Comparison of ENCODE assay signal across 22 cellular contexts in genomic region chr18:26747131-26747475, GRCh38.
A peak's percentile ranks its signal among the peaks of the same experiment; 100 is the strongest.
DNase-seq lines count a peak whose midpoint lies in the region; ATAC-seq and TF ChIP-seq lines count a peak whose summit lies in the region.
"Had no signal": no experiment of that assay in that cellular context is flagged by ENCODE, and none has a peak within 500 bp of the region (broad histone marks: within the 10 kb centered on the region; RNA-seq: fewer than 3 reads in every experiment).

No MANE protein-coding gene starts in this region.

- H3K9me3 Mint-ChIP-seq in osteocyte (ENCODE audit: unreplicated experiment), result no peaks in the 10 kb centered on the region
- peaks cover 3 to 16% of the 10 kb centered on the region in 2 donors for H3K9me3 Mint-ChIP-seq in effector memory CD8-positive, alpha-beta T cell
- H3K9me3 Mint-ChIP-seq: activated naive CD4-positive, alpha-beta T cell treated with anti-CD3 and anti-CD28 coated beads, Interleukin-2, amount 50 U/mL, for 72 hours; activated T-cell treated with anti-CD3 and anti-CD28 coated beads, Interleukin-2, amount 50 U/mL, for 24 hours; endodermal cell had no signal

- H3K4me1 Mint-ChIP-seq in osteocyte (ENCODE audit: unreplicated experiment), result peaks cover 38% of the 10 kb centered on the region
- no peaks in the 10 kb centered on the region for H3K4me1 Mint-ChIP-seq in effector memory CD8-positive, alpha-beta T cell (ENCODE audit: low read depth in 2 of 2)
- H3K4me1 Mint-ChIP-seq: immature natural killer cell had no signal

- TF ChIP-seq CTCF in epithelial cell of esophagus (IDR thresholded peaks at IDR 0.05; ENCODE audit: insufficient read depth, low read depth, low read length, missing control alignments) (no peak), osteocyte (IDR thresholded peaks at IDR 0.05) (no peak)

- H3K27ac Mint-ChIP-seq in osteocyte (ENCODE audit: unreplicated experiment), result peak overlapping the region; percentile 89
- no peak overlapping the region for H3K27ac Mint-ChIP-seq in effector memory CD8-positive, alpha-beta T cell
- H3K27ac Mint-ChIP-seq: activated naive CD4-positive, alpha-beta T cell treated with anti-CD3 and anti-CD28 coated beads, Interleukin-2, amount 50 U/mL, for 72 hours; activated T-cell treated with anti-CD3 and anti-CD28 coated beads, Interleukin-2, amount 50 U/mL, for 24 hours; endodermal cell; immature natural killer cell; mesothelial cell of epicardium had no signal

- H3K27me3 Mint-ChIP-seq in osteocyte (ENCODE audit: unreplicated experiment), result no peaks in the 10 kb centered on the region
- H3K27me3 Mint-ChIP-seq in effector memory CD8-positive, alpha-beta T cell, result no peaks in the 10 kb centered on the region
- H3K27me3 Mint-ChIP-seq: activated T-cell treated with anti-CD3 and anti-CD28 coated beads, Interleukin-2, amount 50 U/mL, for 24 hours had no signal

- ATAC-seq in effector memory CD8-positive, alpha-beta T cell (replicated peaks), result no peak
- ATAC-seq: activated naive CD4-positive, alpha-beta T cell treated with anti-CD3 and anti-CD28 coated beads, Interleukin-2, amount 50 U/mL, for 72 hours had no signal

- no peaks in the 10 kb centered on the region for H3K36me3 Mint-ChIP-seq in osteocyte (ENCODE audit: unreplicated experiment)
- H3K36me3 Mint-ChIP-seq in effector memory CD8-positive, alpha-beta T cell (ENCODE audit: insufficient read depth), result peaks cover 4% of the 10 kb centered on the region
- H3K36me3 Mint-ChIP-seq: activated naive CD4-positive, alpha-beta T cell treated with anti-CD3 and anti-CD28 coated beads, Interleukin-2, amount 50 U/mL, for 72 hours; mesothelial cell of epicardium had no signal

- peak; percentile 69 for DNase-seq in ELR (ENCODE audit: low read depth)
- peak; percentile 51 for DNase-seq in OCI-M1 (lab: John Stamatoyannopoulos, UW)
- peak; percentile 65 for DNase-seq in epithelial cell of esophagus (ENCODE audit: low read depth)
- no peak for DNase-seq in osteocyte (ENCODE audit: extremely low spot score, unreplicated experiment)
- DNase-seq in effector memory CD8-positive, alpha-beta T cell, result no peak
- no peak for DNase-seq in NK-92 (lab: John Stamatoyannopoulos, UW; ENCODE audit: unreplicated experiment)
- no peak for DNase-seq in T-helper 2 cell
- DNase-seq: activated CD4-positive, alpha-beta T cell treated with anti-CD3 and anti-CD28 coated beads, Interleukin-2, amount 50 U/mL, for 4 hours; activated T-cell treated with anti-CD3 and anti-CD28 coated beads, Interleukin-2, amount 50 U/mL, for 24 hours; C1 segment of cervical spinal cord; DND-41; endodermal cell; HCEC 1CT; immature natural killer cell; KG1; NCI-H1436; NCI-H510A treated with DMSO at 0.1 percent for 48 hours; occipital lobe; SHP77 treated with DMSO at 0.1 percent for 48 hours; stomach had no signal

- peak overlapping the region; percentile 6 for H3K4me3 Mint-ChIP-seq in osteocyte (ENCODE audit: unreplicated experiment)
- H3K4me3 Mint-ChIP-seq in effector memory CD8-positive, alpha-beta T cell, result no peak overlapping the region
- H3K4me3 Mint-ChIP-seq: activated T-cell treated with anti-CD3 and anti-CD28 coated beads, Interleukin-2, amount 50 U/mL, for 24 hours; endodermal cell; immature natural killer cell; mesothelial cell of epicardium had no signal

- no peak overlapping the region for H3K4me3 ChIP-seq in epithelial cell of esophagus (ENCODE audit: low read length)
- H3K4me3 ChIP-seq: stomach had no signal

Comparison
In these comparisons a context has a peak if more than half of its experiments do, and no peak if none do; other contexts are left out.
1. DNase-seq: peak in ELR (single experiment), OCI-M1 (single experiment) and epithelial cell of esophagus (single experiment); none in osteocyte (single experiment), effector memory CD8-positive, alpha-beta T cell (0 of 3), NK-92 (single experiment) and T-helper 2 cell (0 of 5).